In genomic region chr20:43507150-43508080, GRCh38 we compare ENCODE assay signal across 8 cellular contexts. TPM values are rescaled to one million over a fixed set of nuclear protein-coding genes. Genes with fewer than 3 reads are reported as not detected.
DNase-seq lines count a peak whose midpoint lies in the region; ATAC-seq lines count a peak whose summit lies in the region.

Gene L3MBTL1 (plus strand): TSS chr20:43507697. CDS start chr20:43513504, 5,807 bp downstream.

- H3K36me3 Mint-ChIP-seq in dendritic cell treated with granulocyte-macrophage colony-stimulating factor and Interleukin-4, amounts not matched to agents 40 ng/mL and 50 ng/mL, for 4 days (ENCODE audit: low read depth), result no peaks in the 10 kb centered on the region

- no peak within 1 kb of the TSS for H3K27ac Mint-ChIP-seq in dendritic cell treated with granulocyte-macrophage colony-stimulating factor and Interleukin-4, amounts not matched to agents 40 ng/mL and 50 ng/mL, for 4 days
- no peak within 1 kb of the TSS for H3K27ac Mint-ChIP-seq in stimulated activated naive CD8-positive, alpha-beta T cell treated with anti-CD3 and anti-CD28 coated beads, Interleukin-15, amount 100 ng/mL, for 72 hours

- H3K4me3 Mint-ChIP-seq in dendritic cell treated with granulocyte-macrophage colony-stimulating factor and Interleukin-4, amounts not matched to agents 40 ng/mL and 50 ng/mL, for 4 days, result peak within 1 kb of the TSS; percentile 65
- H3K4me3 Mint-ChIP-seq in stimulated activated naive CD8-positive, alpha-beta T cell treated with anti-CD3 and anti-CD28 coated beads, Interleukin-15, amount 100 ng/mL, for 72 hours, result peak within 1 kb of the TSS; percentile 69 to 71

- DNase-seq in stimulated activated CD4-positive, alpha-beta T cell treated with anti-CD3 and anti-CD28 coated beads, Interleukin-4, amount 100 ng/mL, for 1 hour, result peak; percentile 15
- DNase-seq in stimulated activated CD4-positive, alpha-beta T cell treated with anti-CD3 and anti-CD28 coated beads, Interleukin-4, amount 100 ng/mL, for 24 hours, result no peak
- peak; percentile 47 for DNase-seq in RPMI8226
- DNase-seq in left lobe of liver (ENCODE audit: low spot score), result peak; percentile 66
- DNase-seq in stimulated activated naive CD8-positive, alpha-beta T cell treated with anti-CD3 and anti-CD28 coated beads, Interleukin-15, amount 100 ng/mL, for 72 hours, result peak; percentile 14 to 20
- no peak for DNase-seq in superior temporal gyrus (ENCODE audit: extremely low spot score)

- H3K27me3 Mint-ChIP-seq in dendritic cell treated with granulocyte-macrophage colony-stimulating factor and Interleukin-4, amounts not matched to agents 40 ng/mL and 50 ng/mL, for 4 days, result peaks cover 60% of the 10 kb centered on the region
- H3K27me3 Mint-ChIP-seq in stimulated activated naive CD8-positive, alpha-beta T cell treated with anti-CD3 and anti-CD28 coated beads, Interleukin-15, amount 100 ng/mL, for 72 hours, result peaks cover 52% of the 10 kb centered on the region

- H3K9me3 Mint-ChIP-seq in dendritic cell treated with granulocyte-macrophage colony-stimulating factor and Interleukin-4, amounts not matched to agents 40 ng/mL and 50 ng/mL, for 4 days, result no peaks in the 10 kb centered on the region
- no peaks in the 10 kb centered on the region for H3K9me3 Mint-ChIP-seq in stimulated activated naive CD8-positive, alpha-beta T cell treated with anti-CD3 and anti-CD28 coated beads, Interleukin-15, amount 100 ng/mL, for 72 hours

- H3K4me1 Mint-ChIP-seq in dendritic cell treated with granulocyte-macrophage colony-stimulating factor and Interleukin-4, amounts not matched to agents 40 ng/mL and 50 ng/mL, for 4 days (ENCODE audit: low read depth), result peaks cover 5% of the 10 kb centered on the region
- H3K4me1 Mint-ChIP-seq in stimulated activated naive CD8-positive, alpha-beta T cell treated with anti-CD3 and anti-CD28 coated beads, Interleukin-15, amount 100 ng/mL, for 72 hours, result peaks cover 17% of the 10 kb centered on the region

- intact Hi-C loops in dendritic cell treated with granulocyte-macrophage colony-stimulating factor and Interleukin-4, amounts not matched to agents 40 ng/mL and 50 ng/mL, for 4 days (cut with micrococcal nuclease), result no loop called here

- ATAC-seq in left lobe of liver (peak; percentile 95), HG03135 (IDR thresholded peaks at IDR 0.05; ENCODE audit: unreplicated experiment) (no peak)
- ATAC-seq in stimulated activated naive CD8-positive, alpha-beta T cell treated with anti-CD3 and anti-CD28 coated beads, Interleukin-15, amount 100 ng/mL, for 72 hours, result peak; percentile 72

RNA-seq across cellular contexts. Expression of gene L3MBTL1, which starts in this region (rescaled TPM):
- total RNA-seq in left lobe of liver, result 3.6 TPM

Comparison
In these comparisons a context has a peak if more than half of its experiments do, and no peak if none do; other contexts are left out.
1. DNase-seq: peak in stimulated activated CD4-positive, alpha-beta T cell treated with anti-CD3 and anti-CD28 coated beads, Interleukin-4, amount 100 ng/mL, for 1 hour (single experiment), RPMI8226 (single experiment), left lobe of liver (single experiment) and stimulated activated naive CD8-positive, alpha-beta T cell treated with anti-CD3 and anti-CD28 coated beads, Interleukin-15, amount 100 ng/mL, for 72 hours (2 of 2); none in stimulated activated CD4-positive, alpha-beta T cell treated with anti-CD3 and anti-CD28 coated beads, Interleukin-4, amount 100 ng/mL, for 24 hours (single experiment) and superior temporal gyrus (single experiment).